33 cellular contexts compared by ENCODE assay signal in genomic region chr5:137462816-137463520, GRCh38. TPM values are rescaled to one million over a fixed set of nuclear protein-coding genes. Genes with fewer than 3 reads are reported as not detected.
DNase-seq lines count a peak whose midpoint lies in the region; ATAC-seq, FAIRE-seq and TF ChIP-seq lines count a peak whose summit lies in the region.
"Had no signal": no experiment of that assay in that cellular context is flagged by ENCODE, and none has a peak within 500 bp of the region (broad histone marks: within the 10 kb centered on the region; RNA-seq: fewer than 3 reads in every experiment).

No MANE protein-coding gene starts in this region.

- no peaks in the 10 kb centered on the region for H3K36me3 ChIP-seq in endothelial cell of umbilical vein (ENCODE audit: control insufficient read depth in 2 of 2, extremely low read depth in 1 of 2, insufficient read depth in 2 of 2, low read length in 2 of 2)
- H3K36me3 ChIP-seq: BLaER1, colonic mucosa, left ventricle myocardium inferior, Peyer's patch, right lobe of liver, WERI-Rb-1 had no signal

- CTCF ChIA-PET in endothelial cell of umbilical vein (lab: Charles Lee): interaction anchor here (0.6 to 0.8 kb wide), 3 partner anchors 36 to 142 kb away, joined by 3 read pairs; partner anchors contain the start of gene SPOCK1

- TF ChIP-seq POLR2A in endothelial cell of umbilical vein (IDR thresholded peaks at IDR 0.05; ENCODE audit: low read depth, low read length): no peak

- H3K79me2 ChIP-seq in endothelial cell of umbilical vein (ENCODE audit: control insufficient read depth, insufficient read depth, low read length): peaks cover 78% of the 10 kb centered on the region

- H3K4me1 Mint-ChIP-seq in endothelial cell (ENCODE audit: unreplicated experiment): no peaks in the 10 kb centered on the region

- dilution Hi-C loops in endothelial cell of umbilical vein (cut with MboI; ENCODE audit: extremely low pct_ligation_motif_present, low sequenced_read_pairs): no loop called here

- TF ChIP-seq CTCF in endothelial cell of umbilical vein (IDR thresholded peaks at IDR 0.05; ENCODE audit: extremely low read depth in 1 of 2, insufficient read depth in 1 of 2, low read depth in 1 of 2, low read length in 2 of 2): no peak
- no peak for TF ChIP-seq CTCF in endothelial cell (IDR thresholded peaks at IDR 0.05; ENCODE audit: unreplicated experiment)

- no peaks in the 10 kb centered on the region for H3K27me3 ChIP-seq in endothelial cell of umbilical vein (ENCODE audit: control insufficient read depth in 2 of 2, insufficient read depth in 2 of 2, low read length in 2 of 2)
- H3K27me3 ChIP-seq: BLaER1, colonic mucosa, Peyer's patch, right lobe of liver had no signal

- ATAC-seq in HG03039 (IDR thresholded peaks at IDR 0.05; ENCODE audit: unreplicated experiment): no peak
- ATAC-seq: activated naive CD4-positive, alpha-beta T cell treated with anti-CD3 and anti-CD28 coated beads, Interleukin-2, amount 50 U/mL, for 72 hours; HepG2; right lobe of liver had no signal

- no peaks in the 10 kb centered on the region for H3K9me3 ChIP-seq in endothelial cell of umbilical vein (replicated peaks; ENCODE audit: control insufficient read depth, insufficient read depth, low read length)
- H3K9me3 ChIP-seq: BLaER1, colonic mucosa, left ventricle myocardium inferior, Peyer's patch, right lobe of liver had no signal

- no peaks in the 10 kb centered on the region for H3K9me3 Mint-ChIP-seq in endothelial cell (ENCODE audit: unreplicated experiment)

- no peak overlapping the region for H3K27ac ChIP-seq in endothelial cell of umbilical vein (ENCODE audit: insufficient read depth, low read depth, low read length)
- H3K27ac ChIP-seq: BLaER1, colonic mucosa, left ventricle myocardium inferior, Peyer's patch, right lobe of liver, WERI-Rb-1 had no signal

- peak; percentile 12 for FAIRE-seq in endothelial cell of umbilical vein (lab: Jason Lieb, UNC)
- FAIRE-seq: G401.6, H1, HepG2 had no signal

- no peak overlapping the region for H3K27ac Mint-ChIP-seq in endothelial cell (ENCODE audit: unreplicated experiment)
- H3K27ac Mint-ChIP-seq: activated naive CD4-positive, alpha-beta T cell treated with anti-CD3 and anti-CD28 coated beads, Interleukin-2, amount 50 U/mL, for 72 hours had no signal

- peaks cover 2% of the 10 kb centered on the region for H3K27me3 Mint-ChIP-seq in endothelial cell (ENCODE audit: unreplicated experiment)

- no peak overlapping the region for H3K4me3 ChIP-seq in endothelial cell of umbilical vein (replicated peaks in 1 of 3; ENCODE audit: insufficient read depth in 1 of 3, low read depth in 1 of 3, low read length in 3 of 3)
- H3K4me3 ChIP-seq: BLaER1, colonic mucosa, left ventricle myocardium inferior, Peyer's patch, right lobe of liver had no signal

- no TSS peak for BruUV-seq in endothelial cell of umbilical vein (replicated peaks; lab: Mats Ljungman, UMichigan)

- H4K20me1 ChIP-seq in endothelial cell of umbilical vein (replicated peaks; ENCODE audit: control insufficient read depth, extremely low read depth, insufficient read depth, low read length): peaks cover 3% of the 10 kb centered on the region
- H4K20me1 ChIP-seq: BLaER1 had no signal

- H3K4me3 Mint-ChIP-seq in endothelial cell (ENCODE audit: unreplicated experiment): no peak overlapping the region

- no peak overlapping the region for H2AFZ ChIP-seq in endothelial cell of umbilical vein (ENCODE audit: low read depth, low read length)

- no peaks in the 10 kb centered on the region for H3K9me1 ChIP-seq in endothelial cell of umbilical vein (replicated peaks; ENCODE audit: control insufficient read depth, extremely low read depth, insufficient read depth, low read length)

- H3K4me2 ChIP-seq in endothelial cell of umbilical vein (ENCODE audit: insufficient read depth, low read length): no peak overlapping the region

- intact Hi-C loops in endothelial cell of umbilical vein (cut with micrococcal nuclease): no loop called here

- H3K9ac ChIP-seq in endothelial cell of umbilical vein (replicated peaks; ENCODE audit: extremely low read depth, insufficient read depth, low read length): no peak overlapping the region
- H3K9ac ChIP-seq: BLaER1 had no signal

- no peaks in the 10 kb centered on the region for H3K4me1 ChIP-seq in endothelial cell of umbilical vein (ENCODE audit: control insufficient read depth, extremely low read depth, insufficient read depth, low read length)
- H3K4me1 ChIP-seq: colonic mucosa, Peyer's patch, right lobe of liver had no signal

- DNase-seq in EL (peak; percentile 69), NCI-H82 (lab: John Stamatoyannopoulos, UW) (peak; percentile 5), endothelial cell of umbilical vein (ENCODE audit: low read depth, low spot score) (no peak), putamen (ENCODE audit: low spot score) (peak; percentile 85), NCI-H2227 treated with DMSO at 0.1 percent for 48 hours (lab: John Stamatoyannopoulos, UW) (no peak), endothelial cell (ENCODE audit: low spot score) (no peak)
- DNase-seq in stimulated activated CD4-positive, alpha-beta T cell treated with anti-CD3 and anti-CD28 coated beads, Interleukin-2, amount 100 ng/mL, for 24 hours: no peak
- DNase-seq: activated CD4-positive, alpha-beta T cell treated with anti-CD3 and anti-CD28 coated beads for 4 hours; activated effector memory CD4-positive, alpha-beta T cell treated with Interleukin-2 at 50 U/mL for 16 hours; aorta; colonic mucosa; DMS153; effector CD8-positive, alpha-beta T cell; islet precursor cell; left ventricle myocardium inferior; NCI-H1417 treated with DMSO at 0.1 percent for 48 hours; NCI-H2081 treated with DMSO at 0.1 percent for 48 hours; NCI-H345; NCI-H69; Peyer's patch; right lobe of liver; SIG-M5; stimulated activated CD4-positive, alpha-beta T cell treated with anti-CD3 and anti-CD28 coated beads, Interleukin-4, amount 100 ng/mL, for 4 hours; SW 1271; T-helper 9 cell; trophoblast cell; WERI-Rb-1 had no signal

- POLR2A ChIA-PET in endothelial cell of umbilical vein (lab: Charles Lee): no interaction called here

- H3K36me3 Mint-ChIP-seq in endothelial cell (ENCODE audit: low read depth, unreplicated experiment): no peaks in the 10 kb centered on the region
- H3K36me3 Mint-ChIP-seq: activated naive CD4-positive, alpha-beta T cell treated with anti-CD3 and anti-CD28 coated beads, Interleukin-2, amount 50 U/mL, for 72 hours had no signal

TF ChIP-seq in endothelial cell of umbilical vein, 7 proteins besides CTCF, POLR2A, EP300 and RAD21:
- TF ChIP-seq JUN (IDR thresholded peaks at IDR 0.05; ENCODE audit: borderline replicate concordance, insufficient read depth, insufficient read length, low read depth) (no peak), GATA2 (IDR thresholded peaks at IDR 0.05; ENCODE audit: insufficient read depth, insufficient read length, low read depth, low read length) (no peak), POLR2AphosphoS5 (IDR thresholded peaks at IDR 0.05; ENCODE audit: insufficient read depth, low read depth, low read length) (no peak), MYC (IDR thresholded peaks at IDR 0.05; ENCODE audit: low read depth, low read length) (no peak), EZH2 (IDR thresholded peaks at IDR 0.05; ENCODE audit: borderline replicate concordance, low read depth, low read length, severe bottlenecking) (no peak), FOS (IDR thresholded peaks at IDR 0.05; ENCODE audit: borderline replicate concordance, insufficient read depth, low read length) (no peak), MAX (IDR thresholded peaks at IDR 0.05; ENCODE audit: insufficient read depth, insufficient read length) (no peak)

RNA-seq across cellular contexts. Expression of gene SPOCK1, which starts 36.2 kb away (rescaled TPM):
- total RNA-seq in endothelial cell of umbilical vein (280 and 404 TPM in 2 replicates), endothelial cell (ENCODE audit: unreplicated experiment) (8.7 TPM)
- 123 and 144 TPM in 2 replicates for polyA plus RNA-seq in endothelial cell of umbilical vein
- polyA plus RNA-seq in endothelial cell of umbilical vein (2011; cell fraction: cytosol; rRNA removed): 184 and 186 TPM in 2 replicates
- 92.9 and 146 TPM in 2 replicates for polyA plus RNA-seq in endothelial cell of umbilical vein (2011; cell fraction: nucleus; rRNA removed)
- 501 and 503 TPM in 2 replicates for polyA plus RNA-seq in endothelial cell of umbilical vein (2012)
- 379 and 461 TPM in 2 replicates for polyA minus RNA-seq in endothelial cell of umbilical vein
- 6.2 TPM for polyA minus RNA-seq in endothelial cell of umbilical vein (2011; cell fraction: cytosol; rRNA and poly(A)+ RNA removed)
- 158 and 185 TPM in 2 replicates for polyA minus RNA-seq in endothelial cell of umbilical vein (2011; cell fraction: nucleus; rRNA and poly(A)+ RNA removed)
- total RNA-seq: activated naive CD4-positive, alpha-beta T cell treated with anti-CD3 and anti-CD28 coated beads, Interleukin-2, amount 50 U/mL, for 72 hours had no signal

Comparison
In these comparisons a context has a peak if more than half of its experiments do, and no peak if none do; other contexts are left out.
1. DNase-seq: peak in EL (single experiment), NCI-H82 (single experiment) and putamen (single experiment); none in endothelial cell of umbilical vein (single experiment), stimulated activated CD4-positive, alpha-beta T cell treated with anti-CD3 and anti-CD28 coated beads, Interleukin-2, amount 100 ng/mL, for 24 hours (0 of 2), NCI-H2227 treated with DMSO at 0.1 percent for 48 hours (single experiment) and endothelial cell (single experiment).
2. RNA of gene SPOCK1, which starts 36.2 kb away (total RNA-seq): 280 to 404 TPM in endothelial cell of umbilical vein; 8.7 TPM in endothelial cell (single experiment); every median in the first group is over 10 times any median in the second.